In genomic region chr16:23901178-23902131, GRCh38 we compare ENCODE assay signal across 1 cellular context.
TF ChIP-seq lines count a peak whose summit lies in the region.

No MANE protein-coding gene starts in this region.

TF ChIP-seq in K562, 482 proteins besides CTCF, POLR2A, EP300 and RAD21 (continued from another document and continues in another):
- TF ChIP-seq TOE1 (IDR thresholded peaks at IDR 0.05; ENCODE audit: borderline replicate concordance) (peak; percentile 11; the same call in 1 of the 2 replicates), TOE1 (CRISPR knock-in tag; IDR thresholded peaks at IDR 0.05; ENCODE audit: borderline replicate concordance, low read depth) (no peak), HNRNPH1 (optimal IDR thresholded peaks at IDR 0.05; ENCODE audit: low read depth, low read length) (no peak), CXXC5 (CRISPR knock-in tag; IDR thresholded peaks at IDR 0.05) (peak; percentile 84), MAX (CRISPR knock-in tag; IDR thresholded peaks at IDR 0.05) (peak; percentile 67), THRA (IDR thresholded peaks at IDR 0.05) (no peak), ZNF121 (CRISPR knock-in tag; conservative IDR thresholded peaks at IDR 0.05) (no peak), CREB5 (CRISPR knock-in tag; IDR thresholded peaks at IDR 0.05) (no peak), LCOR (CRISPR knock-in tag; IDR thresholded peaks at IDR 0.05) (peak; percentile 94), NELFE (IDR thresholded peaks at IDR 0.05; ENCODE audit: insufficient read depth, insufficient read length) (no peak), NFE2L1 (tag; IDR thresholded peaks at IDR 0.05; ENCODE audit: borderline replicate concordance, low read depth) (no peak), ESRRB (CRISPR knock-in tag; IDR thresholded peaks at IDR 0.05; ENCODE audit: borderline replicate concordance) (no peak), BACH1 (tag; IDR thresholded peaks at IDR 0.05) (no peak; the same call in 1 of the 2 replicates), ZNF384 (IDR thresholded peaks at IDR 0.05; ENCODE audit: low read depth, low read length) (peak; percentile 95), PURB (CRISPR knock-in tag; IDR thresholded peaks at IDR 0.05; ENCODE audit: low read depth) (no peak), KDM5B (IDR thresholded peaks at IDR 0.05; ENCODE audit: insufficient replicate concordance, low read depth, low read length) (no peak), FOXK1 (CRISPR knock-in tag; IDR thresholded peaks at IDR 0.05; ENCODE audit: borderline replicate concordance) (no peak), E2F1 (CRISPR knock-in tag; IDR thresholded peaks at IDR 0.05) (no peak), BCL6 (CRISPR knock-in tag; IDR thresholded peaks at IDR 0.05) (no peak), ZNF134 (CRISPR knock-in tag; conservative IDR thresholded peaks at IDR 0.05) (no peak), ZNF707 (CRISPR knock-in tag; conservative IDR thresholded peaks at IDR 0.05) (no peak), MIER1 (IDR thresholded peaks at IDR 0.05; ENCODE audit: low read depth) (no peak), E2F6 (IDR thresholded peaks at IDR 0.05; ENCODE audit: borderline replicate concordance in 1 of 2, extremely low read depth in 1 of 2, insufficient read depth in 1 of 2, insufficient read length in 1 of 2, low read depth in 1 of 2, low read length in 1 of 2, poor library complexity in 1 of 2, severe bottlenecking in 1 of 2) (no peak), MEF2D (tag; conservative IDR thresholded peaks at IDR 0.05; ENCODE audit: low read depth) (0 out of 2 replicates have a peak, but pooled peaks have one; percentile 14), MGA (IDR thresholded peaks at IDR 0.05) (0 out of 2 replicates have a peak, but pooled peaks have one; percentile 12), ZNF592 (IDR thresholded peaks at IDR 0.05) (peak; percentile 73), STAG1 (CRISPR knock-in tag; IDR thresholded peaks at IDR 0.05; ENCODE audit: borderline replicate concordance) (no peak), SMARCB1 (IDR thresholded peaks at IDR 0.05; ENCODE audit: insufficient read length, low read depth) (no peak), RBM15 (IDR thresholded peaks at IDR 0.05; ENCODE audit: insufficient read depth, low read length) (no peak), ZBTB49 (CRISPR knock-in tag; IDR thresholded peaks at IDR 0.05; ENCODE audit: borderline replicate concordance) (no peak), MAFG (tag; conservative IDR thresholded peaks at IDR 0.05) (0 out of 2 replicates have a peak, but pooled peaks have one; percentile 4), ZNF23 (CRISPR knock-in tag; IDR thresholded peaks at IDR 0.05) (no peak), KDM2B (CRISPR knock-in tag; IDR thresholded peaks at IDR 0.05) (no peak), ZFP1 (CRISPR knock-in tag; IDR thresholded peaks at IDR 0.05) (no peak), HDAC3 (IDR thresholded peaks at IDR 0.05; ENCODE audit: borderline replicate concordance, partially characterized antibody) (peak; percentile 94)
